1 cellular context compared by ENCODE assay signal in the genomic region with DNA sequence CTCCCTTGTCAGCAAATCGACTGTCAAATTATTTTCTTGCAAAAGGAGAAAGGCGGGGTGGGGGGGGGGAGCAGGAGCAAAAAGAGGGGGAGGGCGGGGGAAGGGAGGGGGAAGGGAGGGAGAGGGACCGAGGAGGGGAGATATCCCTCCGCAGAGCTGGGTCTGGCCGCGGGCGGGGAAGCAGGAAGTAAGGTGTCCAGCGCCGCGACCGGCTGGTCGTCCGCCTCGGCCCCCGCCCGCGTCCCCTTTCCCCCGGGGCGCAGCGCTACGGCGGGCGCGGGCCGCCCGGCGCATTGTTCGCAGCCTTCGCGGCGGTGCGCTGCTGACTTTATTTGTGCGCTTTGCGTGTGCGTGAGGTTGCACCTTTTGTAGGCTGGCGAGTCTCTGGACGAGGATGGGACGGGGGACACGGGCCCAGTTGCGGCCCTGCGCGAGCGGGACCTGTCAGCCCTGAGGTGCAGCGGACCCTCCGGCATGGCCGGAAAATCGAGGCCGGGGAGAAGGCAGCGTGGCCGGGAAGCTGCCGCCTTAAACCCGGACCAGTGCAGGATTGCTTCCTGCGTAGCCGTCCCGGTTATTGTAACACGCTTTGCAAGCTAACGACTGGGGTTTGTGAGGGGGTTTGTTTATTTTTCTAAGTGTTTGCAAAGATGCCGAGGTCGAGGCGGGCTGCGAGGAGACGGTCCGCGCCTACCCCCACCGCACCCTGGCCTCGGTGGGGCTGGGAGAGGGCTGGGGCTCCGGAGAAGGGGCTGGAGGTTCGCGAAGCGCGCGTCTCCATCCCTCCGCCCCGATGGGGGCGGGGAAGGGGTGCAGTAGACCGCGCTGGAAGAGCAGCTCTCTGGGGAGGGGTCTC.
TF ChIP-seq lines count a peak whose summit lies in the region.

No MANE protein-coding gene starts in this region.

TF ChIP-seq in HepG2, 621 proteins besides CTCF, POLR2A, EP300 and RAD21 (continued from another document and continues in another):
- TF ChIP-seq, protein P1, sequence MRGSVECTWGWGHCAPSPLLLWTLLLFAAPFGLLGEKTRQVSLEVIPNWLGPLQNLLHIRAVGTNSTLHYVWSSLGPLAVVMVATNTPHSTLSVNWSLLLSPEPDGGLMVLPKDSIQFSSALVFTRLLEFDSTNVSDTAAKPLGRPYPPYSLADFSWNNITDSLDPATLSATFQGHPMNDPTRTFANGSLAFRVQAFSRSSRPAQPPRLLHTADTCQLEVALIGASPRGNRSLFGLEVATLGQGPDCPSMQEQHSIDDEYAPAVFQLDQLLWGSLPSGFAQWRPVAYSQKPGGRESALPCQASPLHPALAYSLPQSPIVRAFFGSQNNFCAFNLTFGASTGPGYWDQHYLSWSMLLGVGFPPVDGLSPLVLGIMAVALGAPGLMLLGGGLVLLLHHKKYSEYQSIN (CRISPR knock-in tag; IDR thresholded peaks at IDR 0.05; ENCODE audit: borderline replicate concordance): no peak
- TF ChIP-seq, protein P2, sequence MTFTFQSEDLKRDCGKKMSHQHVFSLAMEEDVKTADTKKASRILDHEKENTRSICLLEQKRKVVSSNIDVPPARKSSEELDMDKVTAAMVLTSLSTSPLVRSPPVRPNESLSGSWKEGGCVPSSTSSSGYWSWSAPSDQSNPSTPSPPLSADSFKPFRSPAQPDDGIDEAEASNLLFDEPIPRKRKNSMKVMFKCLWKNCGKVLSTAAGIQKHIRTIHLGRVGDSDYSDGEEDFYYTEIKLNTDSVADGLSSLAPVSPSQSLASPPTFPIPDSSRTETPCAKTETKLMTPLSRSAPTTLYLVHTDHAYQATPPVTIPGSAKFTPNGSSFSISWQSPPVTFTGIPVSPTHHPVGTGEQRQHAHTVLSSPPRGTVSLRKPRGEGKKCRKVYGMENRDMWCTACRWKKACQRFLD (CRISPR knock-in tag; IDR thresholded peaks at IDR 0.05; ENCODE audit: borderline replicate concordance): peak; percentile 62; the same call in 1 of the 2 replicates
- TF ChIP-seq ZNF124 (CRISPR knock-in tag; IDR thresholded peaks at IDR 0.05) (no peak), ISL2 (CRISPR knock-in tag; IDR thresholded peaks at IDR 0.05) (no peak), ZNF230 (CRISPR knock-in tag; IDR thresholded peaks at IDR 0.05) (0 out of 2 replicates have a peak, but pooled peaks have one; percentile 40), ZNF143 (CRISPR knock-in tag; IDR thresholded peaks at IDR 0.05) (0 out of 2 replicates have a peak, but pooled peaks have one; percentile 19), ZFP36 (IDR thresholded peaks at IDR 0.05; ENCODE audit: borderline replicate concordance, low read depth, low read length, partially characterized antibody) (no peak), ZEB1 (IDR thresholded peaks at IDR 0.05; ENCODE audit: insufficient replicate concordance, low read depth) (no peak), ZNF572 (CRISPR knock-in tag; IDR thresholded peaks at IDR 0.05) (no peak), HOXA9 (CRISPR knock-in tag; IDR thresholded peaks at IDR 0.05; ENCODE audit: borderline replicate concordance) (no peak), ZNF678 (CRISPR knock-in tag; IDR thresholded peaks at IDR 0.05) (no peak), SALL1 (CRISPR knock-in tag; IDR thresholded peaks at IDR 0.05) (0 out of 2 replicates have a peak, but pooled peaks have one; percentile 7), ZNF337 (CRISPR knock-in tag; IDR thresholded peaks at IDR 0.05; ENCODE audit: borderline replicate concordance, low read depth) (no peak), ZSCAN21 (CRISPR knock-in tag; IDR thresholded peaks at IDR 0.05; ENCODE audit: borderline replicate concordance) (no peak), ZNF547 (CRISPR knock-in tag; IDR thresholded peaks at IDR 0.05) (0 out of 2 replicates have a peak, but pooled peaks have one; percentile 12), NR2C2 (CRISPR knock-in tag; IDR thresholded peaks at IDR 0.05; ENCODE audit: borderline replicate concordance) (peak; percentile 27; the same call in 1 of the 2 replicates), ZNF10 (CRISPR knock-in tag; IDR thresholded peaks at IDR 0.05; ENCODE audit: borderline replicate concordance, low read depth) (no peak)
- TF ChIP-seq, protein P3, sequence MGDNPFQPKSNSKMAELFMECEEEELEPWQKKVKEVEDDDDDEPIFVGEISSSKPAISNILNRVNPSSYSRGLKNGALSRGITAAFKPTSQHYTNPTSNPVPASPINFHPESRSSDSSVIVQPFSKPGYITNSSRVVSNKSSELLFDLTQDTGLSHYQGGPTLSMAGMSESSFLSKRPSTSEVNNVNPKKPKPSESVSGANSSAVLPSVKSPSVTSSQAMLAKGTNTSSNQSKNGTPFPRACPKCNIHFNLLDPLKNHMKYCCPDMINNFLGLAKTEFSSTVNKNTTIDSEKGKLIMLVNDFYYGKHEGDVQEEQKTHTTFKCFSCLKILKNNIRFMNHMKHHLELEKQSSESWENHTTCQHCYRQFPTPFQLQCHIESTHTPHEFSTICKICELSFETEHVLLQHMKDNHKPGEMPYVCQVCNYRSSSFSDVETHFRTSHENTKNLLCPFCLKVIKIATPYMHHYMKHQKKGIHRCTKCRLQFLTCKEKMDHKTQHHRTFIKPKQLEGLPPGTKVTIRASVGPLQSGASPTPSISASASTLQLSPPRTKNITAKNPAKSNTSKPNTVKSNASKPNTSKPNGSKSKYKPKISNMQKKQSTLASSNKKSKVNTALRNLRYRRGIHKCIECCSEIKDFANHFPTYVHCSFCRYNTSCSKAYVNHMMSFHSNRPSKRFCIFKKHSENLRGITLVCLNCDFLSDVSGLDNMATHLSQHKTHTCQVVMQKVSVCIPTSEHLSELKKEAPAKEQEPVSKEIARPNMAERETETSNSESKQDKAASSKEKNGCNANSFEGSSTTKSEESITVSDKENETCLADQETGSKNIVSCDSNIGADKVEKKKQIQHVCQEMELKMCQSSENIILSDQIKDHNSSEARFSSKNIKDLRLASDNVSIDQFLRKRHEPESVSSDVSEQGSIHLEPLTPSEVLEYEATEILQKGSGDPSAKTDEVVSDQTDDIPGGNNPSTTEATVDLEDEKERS (CRISPR knock-in tag; IDR thresholded peaks at IDR 0.05): no peak
- TF ChIP-seq, protein P4, sequence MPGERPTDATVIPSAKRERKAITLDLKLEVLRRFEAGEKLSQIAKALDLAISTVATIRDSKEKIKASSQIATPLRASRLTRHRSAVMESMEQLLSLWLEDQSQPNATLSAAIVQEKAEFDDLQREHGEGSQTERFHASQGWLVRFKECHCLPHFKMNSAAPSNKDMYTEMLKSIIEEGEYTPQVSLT (CRISPR knock-in tag; IDR thresholded peaks at IDR 0.05; ENCODE audit: borderline replicate concordance, low read depth): no peak
- TF ChIP-seq, protein P5, sequence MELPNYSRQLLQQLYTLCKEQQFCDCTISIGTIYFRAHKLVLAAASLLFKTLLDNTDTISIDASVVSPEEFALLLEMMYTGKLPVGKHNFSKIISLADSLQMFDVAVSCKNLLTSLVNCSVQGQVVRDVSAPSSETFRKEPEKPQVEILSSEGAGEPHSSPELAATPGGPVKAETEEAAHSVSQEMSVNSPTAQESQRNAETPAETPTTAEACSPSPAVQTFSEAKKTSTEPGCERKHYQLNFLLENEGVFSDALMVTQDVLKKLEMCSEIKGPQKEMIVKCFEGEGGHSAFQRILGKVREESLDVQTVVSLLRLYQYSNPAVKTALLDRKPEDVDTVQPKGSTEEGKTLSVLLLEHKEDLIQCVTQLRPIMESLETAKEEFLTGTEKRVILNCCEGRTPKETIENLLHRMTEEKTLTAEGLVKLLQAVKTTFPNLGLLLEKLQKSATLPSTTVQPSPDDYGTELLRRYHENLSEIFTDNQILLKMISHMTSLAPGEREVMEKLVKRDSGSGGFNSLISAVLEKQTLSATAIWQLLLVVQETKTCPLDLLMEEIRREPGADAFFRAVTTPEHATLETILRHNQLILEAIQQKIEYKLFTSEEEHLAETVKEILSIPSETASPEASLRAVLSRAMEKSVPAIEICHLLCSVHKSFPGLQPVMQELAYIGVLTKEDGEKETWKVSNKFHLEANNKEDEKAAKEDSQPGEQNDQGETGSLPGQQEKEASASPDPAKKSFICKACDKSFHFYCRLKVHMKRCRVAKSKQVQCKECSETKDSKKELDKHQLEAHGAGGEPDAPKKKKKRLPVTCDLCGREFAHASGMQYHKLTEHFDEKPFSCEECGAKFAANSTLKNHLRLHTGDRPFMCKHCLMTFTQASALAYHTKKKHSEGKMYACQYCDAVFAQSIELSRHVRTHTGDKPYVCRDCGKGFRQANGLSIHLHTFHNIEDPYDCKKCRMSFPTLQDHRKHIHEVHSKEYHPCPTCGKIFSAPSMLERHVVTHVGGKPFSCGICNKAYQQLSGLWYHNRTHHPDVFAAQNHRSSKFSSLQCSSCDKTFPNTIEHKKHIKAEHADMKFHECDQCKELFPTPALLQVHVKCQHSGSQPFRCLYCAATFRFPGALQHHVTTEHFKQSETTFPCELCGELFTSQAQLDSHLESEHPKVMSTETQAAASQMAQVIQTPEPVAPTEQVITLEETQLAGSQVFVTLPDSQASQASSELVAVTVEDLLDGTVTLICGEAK (IDR thresholded peaks at IDR 0.05): no peak
- TF ChIP-seq, protein P5 (CRISPR knock-in tag; IDR thresholded peaks at IDR 0.05): no peak
- TF ChIP-seq, protein P6, sequence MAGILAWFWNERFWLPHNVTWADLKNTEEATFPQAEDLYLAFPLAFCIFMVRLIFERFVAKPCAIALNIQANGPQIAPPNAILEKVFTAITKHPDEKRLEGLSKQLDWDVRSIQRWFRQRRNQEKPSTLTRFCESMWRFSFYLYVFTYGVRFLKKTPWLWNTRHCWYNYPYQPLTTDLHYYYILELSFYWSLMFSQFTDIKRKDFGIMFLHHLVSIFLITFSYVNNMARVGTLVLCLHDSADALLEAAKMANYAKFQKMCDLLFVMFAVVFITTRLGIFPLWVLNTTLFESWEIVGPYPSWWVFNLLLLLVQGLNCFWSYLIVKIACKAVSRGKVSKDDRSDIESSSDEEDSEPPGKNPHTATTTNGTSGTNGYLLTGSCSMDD (CRISPR knock-in tag; IDR thresholded peaks at IDR 0.05): no peak
- TF ChIP-seq, protein P7, sequence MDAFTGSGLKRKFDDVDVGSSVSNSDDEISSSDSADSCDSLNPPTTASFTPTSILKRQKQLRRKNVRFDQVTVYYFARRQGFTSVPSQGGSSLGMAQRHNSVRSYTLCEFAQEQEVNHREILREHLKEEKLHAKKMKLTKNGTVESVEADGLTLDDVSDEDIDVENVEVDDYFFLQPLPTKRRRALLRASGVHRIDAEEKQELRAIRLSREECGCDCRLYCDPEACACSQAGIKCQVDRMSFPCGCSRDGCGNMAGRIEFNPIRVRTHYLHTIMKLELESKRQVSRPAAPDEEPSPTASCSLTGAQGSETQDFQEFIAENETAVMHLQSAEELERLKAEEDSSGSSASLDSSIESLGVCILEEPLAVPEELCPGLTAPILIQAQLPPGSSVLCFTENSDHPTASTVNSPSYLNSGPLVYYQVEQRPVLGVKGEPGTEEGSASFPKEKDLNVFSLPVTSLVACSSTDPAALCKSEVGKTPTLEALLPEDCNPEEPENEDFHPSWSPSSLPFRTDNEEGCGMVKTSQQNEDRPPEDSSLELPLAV (CRISPR knock-in tag; conservative IDR thresholded peaks at IDR 0.05; ENCODE audit: low read depth): no peak
- TF ChIP-seq, protein P8, sequence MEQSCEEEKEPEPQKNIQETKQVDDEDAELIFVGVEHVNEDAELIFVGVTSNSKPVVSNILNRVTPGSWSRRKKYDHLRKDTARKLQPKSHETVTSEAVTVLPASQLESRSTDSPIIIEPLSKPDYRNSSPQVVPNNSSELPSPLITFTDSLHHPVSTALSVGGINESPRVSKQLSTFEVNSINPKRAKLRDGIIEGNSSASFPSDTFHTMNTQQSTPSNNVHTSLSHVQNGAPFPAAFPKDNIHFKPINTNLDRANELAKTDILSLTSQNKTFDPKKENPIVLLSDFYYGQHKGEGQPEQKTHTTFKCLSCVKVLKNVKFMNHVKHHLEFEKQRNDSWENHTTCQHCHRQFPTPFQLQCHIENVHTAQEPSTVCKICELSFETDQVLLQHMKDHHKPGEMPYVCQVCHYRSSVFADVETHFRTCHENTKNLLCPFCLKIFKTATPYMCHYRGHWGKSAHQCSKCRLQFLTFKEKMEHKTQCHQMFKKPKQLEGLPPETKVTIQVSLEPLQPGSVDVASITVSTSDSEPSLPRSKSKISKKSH (CRISPR knock-in tag; IDR thresholded peaks at IDR 0.05; ENCODE audit: borderline replicate concordance): no peak
- TF ChIP-seq, protein P9, sequence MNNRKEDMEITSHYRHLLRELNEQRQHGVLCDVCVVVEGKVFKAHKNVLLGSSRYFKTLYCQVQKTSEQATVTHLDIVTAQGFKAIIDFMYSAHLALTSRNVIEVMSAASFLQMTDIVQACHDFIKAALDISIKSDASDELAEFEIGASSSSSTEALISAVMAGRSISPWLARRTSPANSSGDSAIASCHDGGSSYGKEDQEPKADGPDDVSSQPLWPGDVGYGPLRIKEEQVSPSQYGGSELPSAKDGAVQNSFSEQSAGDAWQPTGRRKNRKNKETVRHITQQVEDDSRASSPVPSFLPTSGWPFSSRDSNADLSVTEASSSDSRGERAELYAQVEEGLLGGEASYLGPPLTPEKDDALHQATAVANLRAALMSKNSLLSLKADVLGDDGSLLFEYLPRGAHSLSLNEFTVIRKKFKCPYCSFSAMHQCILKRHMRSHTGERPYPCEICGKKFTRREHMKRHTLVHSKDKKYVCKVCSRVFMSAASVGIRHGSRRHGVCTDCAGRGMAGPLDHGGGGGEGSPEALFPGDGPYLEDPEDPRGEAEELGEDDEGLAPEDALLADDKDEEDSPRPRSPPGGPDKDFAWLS (CRISPR knock-in tag; IDR thresholded peaks at IDR 0.05; ENCODE audit: borderline replicate concordance): no peak
- TF ChIP-seq, protein P10, sequence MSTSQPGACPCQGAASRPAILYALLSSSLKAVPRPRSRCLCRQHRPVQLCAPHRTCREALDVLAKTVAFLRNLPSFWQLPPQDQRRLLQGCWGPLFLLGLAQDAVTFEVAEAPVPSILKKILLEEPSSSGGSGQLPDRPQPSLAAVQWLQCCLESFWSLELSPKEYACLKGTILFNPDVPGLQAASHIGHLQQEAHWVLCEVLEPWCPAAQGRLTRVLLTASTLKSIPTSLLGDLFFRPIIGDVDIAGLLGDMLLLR (CRISPR knock-in tag; IDR thresholded peaks at IDR 0.05): peak; percentile 34; the same call in 1 of the 2 replicates
